Comparison of ENCODE assay signal across 33 cellular contexts in genomic region chr15:85959573-85959972, GRCh38.
"Had no signal": no experiment of that assay in that cellular context is flagged by ENCODE, and none has a peak within 500 bp of the region (broad histone marks: within the 10 kb centered on the region; RNA-seq: fewer than 3 reads in every experiment).

No MANE protein-coding gene starts in this region.

- H3K4me3 Mint-ChIP-seq: activated B cell treated with CpG ODN at 0.5 μM for 24 hours; activated CD4-positive, alpha-beta memory T cell treated with anti-CD3 and anti-CD28 coated beads for 36 hours; activated CD4-positive, alpha-beta T cell treated with anti-CD3 and anti-CD28 coated beads, Interleukin-2, amount 10 ng/mL, durations not matched to agents 24 days and 14 days; activated CD8-positive, alpha-beta T cell treated with anti-CD3 and anti-CD28 coated beads for 36 hours; activated naive CD4-positive, alpha-beta T cell treated with anti-CD3 and anti-CD28 coated beads, Interleukin-2, amount 10 ng/mL, durations not matched to agents 7 days and 5 days; activated naive CD4-positive, alpha-beta T cell treated with anti-CD3 and anti-CD28 coated beads, Interleukin-2, amount 50 U/mL, for 24 hours; activated naive CD8-positive, alpha-beta T cell; activated naive CD8-positive, alpha-beta T cell treated with anti-CD3 and anti-CD28 coated beads, Interleukin-2, amount 10 ng/mL, durations not matched to agents 7 days and 5 days; activated naive CD8-positive, alpha-beta T cell treated with anti-CD3 and anti-CD28 coated beads, Interleukin-2, amount 50 U/mL, for 24 hours; activated T-cell treated with anti-CD3 and anti-CD28 coated beads, Interleukin-2, amount 50 U/mL, for 24 hours; brain; central memory CD8-positive, alpha-beta T cell; T-helper 17 cell; T-helper 2 cell treated with Interferon-gamma antibody and Interleukin-4, amounts not matched to agents 5 μg/mL and 100 μg/mL, for 36 hours had no signal

- ATAC-seq: activated CD8-positive, alpha-beta T cell treated with anti-CD3 and anti-CD28 coated beads for 36 hours; activated naive CD8-positive, alpha-beta T cell treated with anti-CD3 and anti-CD28 coated beads, Interleukin-2, amount 50 U/mL, for 24 hours; T-helper 17 cell had no signal

- H3K27ac ChIP-seq: ascending aorta, cardiac muscle cell, VCaP had no signal

- H3K4me3 ChIP-seq: ascending aorta, cardiac muscle cell had no signal

- H3K36me3 Mint-ChIP-seq: activated CD4-positive, alpha-beta memory T cell treated with anti-CD3 and anti-CD28 coated beads for 36 hours; activated naive CD4-positive, alpha-beta T cell treated with anti-CD3 and anti-CD28 coated beads, Interleukin-2, amount 10 ng/mL, durations not matched to agents 7 days and 5 days; activated naive CD4-positive, alpha-beta T cell treated with anti-CD3 and anti-CD28 coated beads, Interleukin-2, amount 50 U/mL, for 24 hours; activated naive CD8-positive, alpha-beta T cell; activated naive CD8-positive, alpha-beta T cell treated with anti-CD3 and anti-CD28 coated beads, Interleukin-2, amount 10 ng/mL, durations not matched to agents 7 days and 5 days; brain had no signal

- H3K27me3 ChIP-seq: ascending aorta, cardiac muscle cell had no signal

- H3K9me3 ChIP-seq: ascending aorta had no signal

- FAIRE-seq: TTC549 had no signal

- DNase-seq: activated B cell treated with CpG ODN at 0.5 μM for 24 hours; activated CD4-positive, alpha-beta memory T cell treated with anti-CD3 and anti-CD28 coated beads for 36 hours; activated CD4-positive, alpha-beta T cell treated with anti-CD3 and anti-CD28 coated beads for 4 hours; activated CD4-positive, alpha-beta T cell treated with anti-CD3 and anti-CD28 coated beads, Interleukin-2, amount 10 ng/mL, durations not matched to agents 24 days and 14 days; activated CD4-positive, alpha-beta T cell treated with anti-CD3 and anti-CD28 coated beads, Interleukin-2, amount 50 U/mL, for 1 hour; activated CD4-positive, alpha-beta T cell treated with anti-CD3 and anti-CD28 coated beads, Interleukin-2, amount 50 U/mL, for 4 hours; activated CD4-positive, CD25-positive, alpha-beta regulatory T cell treated with anti-CD3 and anti-CD28 coated beads, Interleukin-2, amount 50 U/mL, for 72 hours; activated CD8-positive, alpha-beta memory T cell treated with anti-CD3 and anti-CD28 coated beads, Interleukin-2, amount 50 U/mL, for 4 hours; activated CD8-positive, alpha-beta T cell treated with anti-CD3 and anti-CD28 coated beads for 36 hours; activated effector memory CD4-positive, alpha-beta T cell treated with Interleukin-2 at 50 U/mL for 16 hours; activated gamma-delta T cell; activated naive CD4-positive, alpha-beta T cell treated with anti-CD3 and anti-CD28 coated beads, Interleukin-2, amount 10 ng/mL, durations not matched to agents 7 days and 5 days; activated naive CD4-positive, alpha-beta T cell treated with Interleukin-2 at 50 U/mL for 16 hours; activated naive CD8-positive, alpha-beta T cell treated with anti-CD3 and anti-CD28 coated beads, Interleukin-2, amount 10 ng/mL, durations not matched to agents 7 days and 5 days; activated naive CD8-positive, alpha-beta T cell treated with anti-CD3 and anti-CD28 coated beads, Interleukin-2, amount 50 U/mL, for 24 hours; activated T-cell treated with anti-CD3 and anti-CD28 coated beads, Interleukin-2, amount 50 U/mL, for 24 hours; activated T-cell treated with anti-CD3 and anti-CD28 coated beads, Interleukin-2, amount 50 U/mL, for 48 hours; amygdala; anterior cingulate cortex; caudate nucleus; cerebellar nuclear complex; T-helper 17 cell; T-helper 9 cell had no signal

- H3K4me1 Mint-ChIP-seq: activated CD4-positive, alpha-beta T cell treated with anti-CD3 and anti-CD28 coated beads, Interleukin-2, amount 10 ng/mL, durations not matched to agents 24 days and 14 days; activated naive CD4-positive, alpha-beta T cell treated with anti-CD3 and anti-CD28 coated beads, Interleukin-2, amount 10 ng/mL, durations not matched to agents 7 days and 5 days; activated naive CD4-positive, alpha-beta T cell treated with anti-CD3 and anti-CD28 coated beads, Interleukin-2, amount 50 U/mL, for 24 hours; activated naive CD8-positive, alpha-beta T cell treated with anti-CD3 and anti-CD28 coated beads, Interleukin-2, amount 10 ng/mL, durations not matched to agents 7 days and 5 days; activated naive CD8-positive, alpha-beta T cell treated with anti-CD3 and anti-CD28 coated beads, Interleukin-2, amount 50 U/mL, for 24 hours; T-helper 17 cell had no signal

- H3K27ac Mint-ChIP-seq: activated B cell treated with CpG ODN at 0.5 μM for 24 hours; activated CD4-positive, alpha-beta memory T cell treated with anti-CD3 and anti-CD28 coated beads for 36 hours; activated CD4-positive, alpha-beta T cell treated with anti-CD3 and anti-CD28 coated beads, Interleukin-2, amount 10 ng/mL, durations not matched to agents 24 days and 14 days; activated CD8-positive, alpha-beta T cell treated with anti-CD3 and anti-CD28 coated beads for 36 hours; activated naive CD4-positive, alpha-beta T cell treated with anti-CD3 and anti-CD28 coated beads, Interleukin-2, amount 10 ng/mL, durations not matched to agents 7 days and 5 days; activated naive CD4-positive, alpha-beta T cell treated with anti-CD3 and anti-CD28 coated beads, Interleukin-2, amount 50 U/mL, for 24 hours; activated naive CD8-positive, alpha-beta T cell; activated naive CD8-positive, alpha-beta T cell treated with anti-CD3 and anti-CD28 coated beads, Interleukin-2, amount 10 ng/mL, durations not matched to agents 7 days and 5 days; activated naive CD8-positive, alpha-beta T cell treated with anti-CD3 and anti-CD28 coated beads, Interleukin-2, amount 50 U/mL, for 24 hours; activated T-cell treated with anti-CD3 and anti-CD28 coated beads, Interleukin-2, amount 50 U/mL, for 24 hours; activated T-helper 2 cell treated with anti-CD3 and anti-CD28 coated beads, Interferon-gamma antibody, Interleukin-2, Interleukin-4, amounts not matched to agents 10 μg/mL and 5 μg/mL and 100 μg/mL, durations not matched to agents 14 hours and 24 hours and 36 hours; brain; T-helper 17 cell; T-helper 2 cell treated with Interferon-gamma antibody and Interleukin-4, amounts not matched to agents 5 μg/mL and 100 μg/mL, for 36 hours had no signal

- H3K36me3 ChIP-seq: ascending aorta, cardiac muscle cell had no signal

- H3K4me1 ChIP-seq: ascending aorta had no signal

- H3K9me3 Mint-ChIP-seq: activated naive CD4-positive, alpha-beta T cell treated with anti-CD3 and anti-CD28 coated beads, Interleukin-2, amount 10 ng/mL, durations not matched to agents 7 days and 5 days; activated naive CD4-positive, alpha-beta T cell treated with anti-CD3 and anti-CD28 coated beads, Interleukin-2, amount 50 U/mL, for 24 hours; activated naive CD8-positive, alpha-beta T cell treated with anti-CD3 and anti-CD28 coated beads, Interleukin-2, amount 10 ng/mL, durations not matched to agents 7 days and 5 days; activated naive CD8-positive, alpha-beta T cell treated with anti-CD3 and anti-CD28 coated beads, Interleukin-2, amount 50 U/mL, for 24 hours; activated T-cell treated with anti-CD3 and anti-CD28 coated beads, Interleukin-2, amount 50 U/mL, for 24 hours; activated T-helper 2 cell treated with anti-CD3 and anti-CD28 coated beads, Interferon-gamma antibody, Interleukin-2, Interleukin-4, amounts not matched to agents 10 μg/mL and 5 μg/mL and 100 μg/mL, durations not matched to agents 14 hours and 24 hours and 36 hours; central memory CD8-positive, alpha-beta T cell; T-helper 2 cell treated with Interferon-gamma antibody and Interleukin-4, amounts not matched to agents 5 μg/mL and 100 μg/mL, for 36 hours had no signal
